In the genomic region with DNA sequence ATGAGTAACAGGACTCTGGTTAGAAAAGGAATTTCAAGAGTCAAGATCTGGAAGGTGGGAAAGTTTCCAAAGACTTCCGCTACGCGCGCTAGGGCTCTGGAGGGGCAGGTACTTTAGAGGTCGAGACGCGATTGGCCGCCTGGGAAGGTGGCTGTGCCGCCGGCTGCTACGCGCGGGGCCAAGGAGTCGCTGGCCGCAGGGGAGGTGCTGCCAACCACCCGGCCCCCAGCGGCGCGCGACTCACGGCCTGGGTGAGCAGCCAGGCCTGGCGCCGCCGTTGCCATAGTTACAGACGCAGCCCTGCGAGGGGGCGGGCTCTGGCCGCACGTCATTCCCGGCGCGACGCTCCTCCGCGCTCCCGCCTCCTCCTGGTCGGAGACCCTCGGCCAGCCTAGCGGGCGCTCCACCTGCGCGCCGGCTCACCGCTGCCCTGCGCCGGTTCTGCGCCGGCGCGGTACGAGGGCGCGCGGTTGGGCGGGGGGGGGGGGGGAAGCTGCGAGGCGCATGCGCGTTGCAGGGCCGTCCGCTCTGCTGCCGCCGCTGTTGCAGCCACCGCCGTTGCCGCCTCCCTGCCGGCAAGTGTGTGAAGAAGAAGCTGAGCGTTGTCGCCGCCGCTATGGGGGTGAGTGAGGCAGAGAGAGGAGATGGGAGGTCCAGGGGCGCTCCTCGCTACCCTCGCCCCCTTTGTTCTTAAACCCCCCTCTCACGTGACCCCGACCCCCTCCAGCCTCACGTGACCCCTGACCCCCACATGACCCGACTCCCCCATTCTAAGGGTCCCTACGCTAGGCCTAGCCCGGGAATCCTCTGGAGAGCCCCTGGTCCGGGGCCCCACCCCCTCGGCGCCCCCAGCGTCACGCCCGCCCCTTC, we compare ENCODE assay signal across 8 cellular contexts. TPM values are rescaled to one million over a fixed set of nuclear protein-coding genes. Genes with fewer than 3 reads are reported as not detected.
DNase-seq lines count a peak whose midpoint lies in the region; ATAC-seq and TF ChIP-seq lines count a peak whose summit lies in the region.

NAA40 (plus strand) TSS at position 522 of the 870 bp plus-strand sequence; CDS start at position 617, 95 bp downstream.

- intact Hi-C loops in activated T-helper 1 cell treated with anti-CD3 and anti-CD28 coated beads, Interleukin-12 subunit alpha, Interleukin-12 subunit beta, Interleukin-2, Interleukin-4 antibody, amounts not matched to agents 30 ng/mL and 10 ng/mL and 1 ng/mL, durations not matched to agents 14 hours and 24 hours and 36 hours (cut with micrococcal nuclease): loop anchor here (1.0 to 2.0 kb wide), 11 partner anchors 14 to 258 kb away; partner anchors contain the start of genes COX8A, MACROD1, OTUB1 and RTN3

- peak within 1 kb of the TSS; percentile 82 for H3K27ac Mint-ChIP-seq in activated T-helper 1 cell treated with anti-CD3 and anti-CD28 coated beads, Interleukin-12 subunit alpha, Interleukin-12 subunit beta, Interleukin-2, Interleukin-4 antibody, amounts not matched to agents 30 ng/mL and 10 ng/mL and 1 ng/mL, durations not matched to agents 14 hours and 24 hours and 36 hours
- H3K27ac Mint-ChIP-seq in natural killer cell treated with Interleukin-12 subunit alpha and Interleukin-12 subunit beta and Interleukin-15 and Interleukin-18, amount 100 ng/mL, for 72 hours: peak within 1 kb of the TSS; percentile 79 to 86

- no peaks in the 10 kb centered on the region for H4K20me1 ChIP-seq in fibroblast of lung (ENCODE audit: control insufficient read depth, extremely low read depth, insufficient read depth, low read length)

- H3K27me3 Mint-ChIP-seq in activated T-helper 1 cell treated with anti-CD3 and anti-CD28 coated beads, Interleukin-12 subunit alpha, Interleukin-12 subunit beta, Interleukin-2, Interleukin-4 antibody, amounts not matched to agents 30 ng/mL and 10 ng/mL and 1 ng/mL, durations not matched to agents 14 hours and 24 hours and 36 hours (ENCODE audit: insufficient read depth): no peaks in the 10 kb centered on the region
- no peaks in the 10 kb centered on the region for H3K27me3 Mint-ChIP-seq in natural killer cell treated with Interleukin-12 subunit alpha and Interleukin-12 subunit beta and Interleukin-15 and Interleukin-18, amount 100 ng/mL, for 72 hours

- H3K4me1 ChIP-seq in fibroblast of lung (ENCODE audit: control insufficient read depth, extremely low read depth, insufficient read depth, low read length): no peaks in the 10 kb centered on the region

- H3K9ac ChIP-seq in fibroblast of lung (ENCODE audit: insufficient read depth, low read length): peak within 1 kb of the TSS; percentile 66

- peak within 1 kb of the TSS; percentile 87 for H3K4me3 Mint-ChIP-seq in activated T-helper 1 cell treated with anti-CD3 and anti-CD28 coated beads, Interleukin-12 subunit alpha, Interleukin-12 subunit beta, Interleukin-2, Interleukin-4 antibody, amounts not matched to agents 30 ng/mL and 10 ng/mL and 1 ng/mL, durations not matched to agents 14 hours and 24 hours and 36 hours
- H3K4me3 Mint-ChIP-seq in natural killer cell treated with Interleukin-12 subunit alpha and Interleukin-12 subunit beta and Interleukin-15 and Interleukin-18, amount 100 ng/mL, for 72 hours: peak within 1 kb of the TSS; percentile 94

- H3K36me3 Mint-ChIP-seq in activated T-helper 1 cell treated with anti-CD3 and anti-CD28 coated beads, Interleukin-12 subunit alpha, Interleukin-12 subunit beta, Interleukin-2, Interleukin-4 antibody, amounts not matched to agents 30 ng/mL and 10 ng/mL and 1 ng/mL, durations not matched to agents 14 hours and 24 hours and 36 hours (ENCODE audit: low read depth): no peaks in the 10 kb centered on the region
- no peaks in the 10 kb centered on the region for H3K36me3 Mint-ChIP-seq in natural killer cell treated with Interleukin-12 subunit alpha and Interleukin-12 subunit beta and Interleukin-15 and Interleukin-18, amount 100 ng/mL, for 72 hours

- peaks cover 16% of the 10 kb centered on the region for H3K79me2 ChIP-seq in fibroblast of lung (ENCODE audit: control insufficient read depth, insufficient read depth, low read length)

- H3K27me3 ChIP-seq in fibroblast of lung (ENCODE audit: control insufficient read depth, insufficient read depth, low read length): no peaks in the 10 kb centered on the region

- no peaks in the 10 kb centered on the region for H3K36me3 ChIP-seq in fibroblast of lung (ENCODE audit: control insufficient read depth, insufficient read depth, low read length)

- peak; percentile 97 to 98 for ATAC-seq in natural killer cell treated with Interleukin-12 subunit alpha and Interleukin-12 subunit beta and Interleukin-15 and Interleukin-18, amount 100 ng/mL, for 72 hours

- peak within 1 kb of the TSS; percentile 82 to 90 (median 86) for H3K4me3 ChIP-seq in fibroblast of lung (replicated peaks in 1 of 4; ENCODE audit: control extremely low read depth in 1 of 4, insufficient read depth in 1 of 4, low read depth in 3 of 4, low read length in 4 of 4)

- H3K27ac ChIP-seq in fibroblast of lung (ENCODE audit: insufficient read depth, low read length): peak within 1 kb of the TSS; percentile 64

- no peak for TF ChIP-seq CTCF in fibroblast of lung (conservative IDR thresholded peaks at IDR 0.05 in 1 of 2, IDR thresholded peaks at IDR 0.05 in 1 of 2; ENCODE audit: low read depth in 1 of 2, low read length in 2 of 2)

- H3K9me3 ChIP-seq in fibroblast of lung (ENCODE audit: control insufficient read depth, insufficient read depth, low read depth, low read length): no peaks in the 10 kb centered on the region

- peak within 1 kb of the TSS; percentile 86 for H2AFZ ChIP-seq in fibroblast of lung (ENCODE audit: low read length)

- H3K9me3 Mint-ChIP-seq in activated T-helper 1 cell treated with anti-CD3 and anti-CD28 coated beads, Interleukin-12 subunit alpha, Interleukin-12 subunit beta, Interleukin-2, Interleukin-4 antibody, amounts not matched to agents 30 ng/mL and 10 ng/mL and 1 ng/mL, durations not matched to agents 14 hours and 24 hours and 36 hours: no peaks in the 10 kb centered on the region
- no peaks in the 10 kb centered on the region for H3K9me3 Mint-ChIP-seq in natural killer cell treated with Interleukin-12 subunit alpha and Interleukin-12 subunit beta and Interleukin-15 and Interleukin-18, amount 100 ng/mL, for 72 hours

- DNase-seq in EL: peak; percentile 98
- DNase-seq in GOT3 (lab: John Stamatoyannopoulos, UW): peak; percentile 81
- peak; percentile 94 for DNase-seq in LHCN-M2 (ENCODE audit: low read depth)
- DNase-seq in RPMI7951 (ENCODE audit: low read depth): peak; percentile 95
- peak; percentile 89 for DNase-seq in activated T-helper 1 cell treated with anti-CD3 and anti-CD28 coated beads, Interleukin-12 subunit alpha, Interleukin-12 subunit beta, Interleukin-2, Interleukin-4 antibody, amounts not matched to agents 30 ng/mL and 10 ng/mL and 1 ng/mL, durations not matched to agents 14 hours and 24 hours and 36 hours (ENCODE audit: low spot score)
- DNase-seq in fibroblast of lung (ENCODE audit: low read depth in 2 of 2): peak; percentile 91 to 93
- DNase-seq in natural killer cell treated with Interleukin-12 subunit alpha and Interleukin-12 subunit beta and Interleukin-15 and Interleukin-18, amount 100 ng/mL, for 72 hours (ENCODE audit: low spot score): peak; percentile 99
- DNase-seq in stimulated activated naive CD4-positive, alpha-beta T cell treated with Interleukin-2 at 50 U/mL for 16 hours (lab: John Stamatoyannopoulos, UW): peak; percentile 93

- peak within 1 kb of the TSS; percentile 98 for H3K4me2 ChIP-seq in fibroblast of lung (ENCODE audit: extremely low read depth, insufficient read depth, low read length)

- H3K4me1 Mint-ChIP-seq in activated T-helper 1 cell treated with anti-CD3 and anti-CD28 coated beads, Interleukin-12 subunit alpha, Interleukin-12 subunit beta, Interleukin-2, Interleukin-4 antibody, amounts not matched to agents 30 ng/mL and 10 ng/mL and 1 ng/mL, durations not matched to agents 14 hours and 24 hours and 36 hours (ENCODE audit: low read depth): peaks cover 7% of the 10 kb centered on the region
- peaks cover 16 to 28% of the 10 kb centered on the region in 2 donors for H3K4me1 Mint-ChIP-seq in natural killer cell treated with Interleukin-12 subunit alpha and Interleukin-12 subunit beta and Interleukin-15 and Interleukin-18, amount 100 ng/mL, for 72 hours (ENCODE audit: low read depth in 2 of 2)

RNA-seq across cellular contexts. Expression of gene NAA40, which starts in this region (rescaled TPM):
- 17.6 and 18.3 TPM in 2 replicates for total RNA-seq in LHCN-M2 (2014; rRNA removed)
- polyA plus RNA-seq in LHCN-M2 (2012): 10.4 TPM
- total RNA-seq in RPMI7951 (2014; rRNA removed; shearing (Covaris generic)): 10.8 TPM in 2 replicates
- total RNA-seq in activated T-helper 1 cell treated with anti-CD3 and anti-CD28 coated beads, Interleukin-12 subunit alpha, Interleukin-12 subunit beta, Interleukin-2, Interleukin-4 antibody, amounts not matched to agents 30 ng/mL and 10 ng/mL and 1 ng/mL, durations not matched to agents 14 hours and 24 hours and 36 hours: 25.3 and 31.6 TPM in 2 replicates
- 7.2 and 9.2 TPM in 2 replicates for total RNA-seq in fibroblast of lung
- 19.1 and 19.7 TPM in 2 replicates for polyA plus RNA-seq in fibroblast of lung
- polyA plus RNA-seq in fibroblast of lung (2012): 9.7 and 12.2 TPM in 2 replicates
- polyA minus RNA-seq in fibroblast of lung (ENCODE audit: low replicate concordance): 14.0 and 16.3 TPM in 2 replicates
- total RNA-seq in natural killer cell treated with Interleukin-12 subunit alpha and Interleukin-12 subunit beta and Interleukin-15 and Interleukin-18, amount 100 ng/mL, for 72 hours: 10 to 100 TPM; 29.4 to 43.8 TPM

Comparison
In these comparisons a context has a peak if more than half of its experiments do, and no peak if none do; other contexts are left out.
1. Peak in every context shown above with its lines: DNase-seq, ATAC-seq, H3K4me3 ChIP-seq and H3K27ac ChIP-seq.